ENCODE assay signal across 16 cellular contexts in the genomic region with DNA sequence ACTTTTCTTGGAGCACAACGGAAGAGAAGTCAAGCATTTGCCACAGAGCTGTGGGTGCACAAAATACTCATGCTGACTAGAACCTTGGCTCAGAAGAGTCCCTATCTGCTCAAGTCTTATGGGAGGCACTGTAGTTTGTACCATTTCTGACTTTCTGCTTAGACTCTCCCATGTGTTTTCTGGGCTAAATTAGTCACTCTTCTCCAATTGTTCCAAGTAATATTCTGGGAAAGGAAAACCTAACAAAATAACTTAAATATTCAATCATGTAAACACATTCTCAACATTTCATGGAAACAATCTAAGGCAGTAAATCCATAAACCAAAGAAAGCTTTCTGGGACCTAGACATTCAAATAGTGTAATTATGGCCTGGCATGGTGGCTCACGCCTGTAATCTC.
"Had no signal": no experiment of that assay in that cellular context is flagged by ENCODE, and none has a peak within 500 bp of the region (broad histone marks: within the 10 kb centered on the region; RNA-seq: fewer than 3 reads in every experiment).

No MANE protein-coding gene starts in this region.

- H3K9me3 ChIP-seq: heart right ventricle, right lobe of liver, transverse colon had no signal

- DNase-seq: activated CD4-positive, alpha-beta T cell treated with anti-CD3 and anti-CD28 coated beads, Interleukin-2, amount 50 U/mL, for 4 hours; activated CD8-positive, alpha-beta memory T cell treated with anti-CD3 and anti-CD28 coated beads for 24 hours; activated CD8-positive, alpha-beta memory T cell treated with anti-CD3 and anti-CD28 coated beads, Interleukin-2, amount 50 U/mL, for 4 hours; activated T-cell treated with anti-CD3 and anti-CD28 coated beads, Interleukin-2, amount 50 U/mL, for 24 hours; central memory CD4-positive, alpha-beta T cell; effector memory CD4-positive, alpha-beta T cell; heart right ventricle; islet precursor cell; left cardiac atrium; occipital lobe; right lobe of liver; stimulated activated CD4-positive, alpha-beta T cell treated with anti-CD3 and anti-CD28 coated beads, Interleukin-1b, Interleukin-23, amount 100 ng/mL, for 48 hours; stimulated activated naive CD8-positive, alpha-beta T cell treated with anti-CD3 and anti-CD28 coated beads, Interleukin-15, amount 100 ng/mL, for 72 hours; T-helper 9 cell; transverse colon had no signal

- H3K36me3 ChIP-seq: right lobe of liver, transverse colon had no signal

- H3K4me1 ChIP-seq: heart right ventricle, transverse colon had no signal

- H3K27me3 ChIP-seq: heart right ventricle, right lobe of liver, transverse colon had no signal

- H3K4me3 ChIP-seq: heart right ventricle, right lobe of liver, skin epidermis, transverse colon had no signal

- H3K27ac ChIP-seq: heart right ventricle, right lobe of liver, skin epidermis, transverse colon had no signal
